ENCODE assay signal across 11 cellular contexts in the genomic region with DNA sequence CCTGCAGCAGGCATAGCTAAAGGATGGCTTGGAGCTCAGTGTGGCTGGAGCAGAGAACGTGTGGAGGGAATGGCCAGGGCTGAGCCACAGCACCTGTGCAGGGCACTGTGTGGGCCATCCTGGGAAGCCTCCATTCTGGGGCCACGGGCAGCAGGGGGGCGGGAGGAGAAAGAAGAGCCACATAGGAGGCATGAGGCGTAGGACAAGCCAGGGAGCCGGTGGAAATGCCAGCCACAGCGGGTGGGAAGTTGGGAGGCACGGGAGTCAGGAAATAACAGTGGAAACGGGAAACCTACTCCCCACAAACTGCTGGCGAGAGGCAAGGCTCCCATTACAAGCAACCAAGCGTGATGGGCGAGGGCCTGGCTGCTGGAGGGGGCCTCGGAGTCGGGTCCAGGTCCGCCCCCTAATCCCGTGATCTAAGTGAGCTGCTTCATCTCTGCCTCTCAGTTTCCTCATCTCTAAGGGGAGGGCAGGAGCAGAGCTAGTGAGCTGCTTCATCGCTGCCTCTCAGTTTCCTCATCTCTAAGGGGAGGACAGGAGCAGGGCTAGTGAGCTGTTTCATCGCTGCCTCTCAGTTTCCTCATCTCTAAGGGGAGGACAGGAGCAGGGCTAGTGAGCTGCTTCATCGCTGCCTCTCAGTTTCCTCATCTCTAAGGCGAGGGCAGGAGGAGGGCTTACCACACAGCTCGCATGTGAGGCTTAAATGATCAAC.
A peak's percentile ranks its signal among the peaks of the same experiment; 100 is the strongest.
DNase-seq lines count a peak whose midpoint lies in the region; ATAC-seq, FAIRE-seq and TF ChIP-seq lines count a peak whose summit lies in the region.
"Had no signal": no experiment of that assay in that cellular context is flagged by ENCODE, and none has a peak within 500 bp of the region (broad histone marks: within the 10 kb centered on the region; RNA-seq: fewer than 3 reads in every experiment).

No MANE protein-coding gene starts in this region.

- 49 to 58% (median 53%) methylated on average over 20 of the region's 20 CpGs for WGBS in small intestine, 3 donors

- peaks cover 3% of the 10 kb centered on the region; the same call in 1 of the 2 replicates for H3K9me3 Mint-ChIP-seq in WTC11

- H3K27ac ChIP-seq in iPS-20b (ENCODE audit: low read length) (no peak overlapping the region), small intestine (ENCODE audit: low read depth in 1 of 2, low read length in 1 of 2) (peak overlapping the region; percentile 66)

- H3K4me1 ChIP-seq in iPS-20b (ENCODE audit: insufficient read depth, low read length) (peaks cover 27% of the 10 kb centered on the region), small intestine (ENCODE audit: control insufficient read depth in 2 of 2, insufficient read depth in 1 of 2, low read depth in 1 of 2, low read length in 1 of 2) (peaks cover 0 to 6% of the 10 kb centered on the region in 2 donors)

- peak; percentile 59 for ATAC-seq in WTC11
- ATAC-seq in left colon = no peak

- peak; percentile 94 for TF ChIP-seq EP300 in Ishikawa (IDR thresholded peaks at IDR 0.05; ENCODE audit: borderline replicate concordance)

- POLR2A ChIA-PET in WTC11 (lab: Charles Lee) = no interaction called here

- H3K4me3 ChIP-seq in iPS-20b (ENCODE audit: low read length) (no peak overlapping the region), small intestine (ENCODE audit: low read depth in 1 of 2, low read length in 2 of 2) (peak overlapping the region in 1 of 2 donors; percentile 23)

- no peak for FAIRE-seq in small intestine (lab: Jason Lieb, UNC)
- FAIRE-seq: GM12891 had no signal

- H3K9me3 ChIP-seq in iPS-20b (ENCODE audit: insufficient read depth, low read depth, low read length) (no peaks in the 10 kb centered on the region), small intestine (ENCODE audit: control insufficient read depth, low read depth) (no peaks in the 10 kb centered on the region)

- H3K4me3 Mint-ChIP-seq in WTC11 = no peak overlapping the region; the same call in 1 of the 2 replicates

- H3K36me3 Mint-ChIP-seq in WTC11 = no peaks in the 10 kb centered on the region

- CTCF ChIA-PET in WTC11 (lab: Charles Lee) = interaction anchor here (0.5 to 2.1 kb wide), 6 partner anchors 28 to 243 kb away, joined by 3 to 7 read pairs (median 4); no protein-coding TSS in a partner anchor

- TF ChIP-seq RAD21 in Ishikawa (IDR thresholded peaks at IDR 0.05; ENCODE audit: low read depth) = no peak; the same call in 1 of the 2 replicates

- no peaks in the 10 kb centered on the region; the same call in 1 of the 2 replicates for H3K27me3 Mint-ChIP-seq in WTC11 (ENCODE audit: low read depth)

- peaks cover 78% of the 10 kb centered on the region for H3K4me1 Mint-ChIP-seq in WTC11

- H3K27me3 ChIP-seq in iPS-20b (ENCODE audit: insufficient read depth, low read length) = no peaks in the 10 kb centered on the region
- H3K27me3 ChIP-seq in small intestine (ENCODE audit: control insufficient read depth in 2 of 2, insufficient read depth in 2 of 2, low read length in 2 of 2) = no peaks in the 10 kb centered on the region

- TF ChIP-seq CTCF in WTC11 (IDR thresholded peaks at IDR 0.05) = no peak

- DNase-seq in WTC11 (ENCODE audit: low spot score) (peak; percentile 30), small intestine (no peak), left colon (no peak), NCI-H1436 treated with DMSO at 0.1 percent for 48 hours (lab: John Stamatoyannopoulos, UW) (no peak)
- no peak for DNase-seq in activated CD4-positive, alpha-beta T cell treated with anti-CD3 and anti-CD28 coated beads, Interleukin-2, amount 50 U/mL, for 4 hours
- DNase-seq: activated CD8-positive, alpha-beta memory T cell treated with anti-CD3 and anti-CD28 coated beads, Interleukin-2, amount 50 U/mL, for 4 hours; DMS 273 treated with DMSO at 0.1 percent for 48 hours; NCI-H1105 treated with DMSO at 0.1 percent for 48 hours had no signal

- H3K9ac ChIP-seq in iPS-20b (ENCODE audit: low read depth, low read length) = peak overlapping the region; percentile 2; the same call in 1 of the 2 replicates

- H3K27ac Mint-ChIP-seq in WTC11 = peak overlapping the region; percentile 85; the same call in 1 of the 2 replicates

- no peaks in the 10 kb centered on the region for H3K36me3 ChIP-seq in iPS-20b (ENCODE audit: insufficient read depth, low read depth, low read length)
- H3K36me3 ChIP-seq in small intestine (ENCODE audit: control insufficient read depth in 2 of 2, insufficient read depth in 2 of 2, low read length in 2 of 2) = no peaks in the 10 kb centered on the region

- intact Hi-C loops in left colon (cut with DNase I, micrococcal nuclease) = no loop called here

TF ChIP-seq in Ishikawa, 13 proteins besides CTCF, POLR2A, EP300 and RAD21:
- no peak for TF ChIP-seq CEBPB (IDR thresholded peaks at IDR 0.05)
- no peak for TF ChIP-seq TAF1 (IDR thresholded peaks at IDR 0.05; ENCODE audit: low read depth)
- TF ChIP-seq CREB1 (IDR thresholded peaks at IDR 0.05; ENCODE audit: low read depth) = no peak
- no peak for TF ChIP-seq EGR1 (IDR thresholded peaks at IDR 0.05)
- TF ChIP-seq YY1 (IDR thresholded peaks at IDR 0.05; ENCODE audit: low read depth) = peak; percentile 65; the same call in 1 of the 2 replicates
- no peak for TF ChIP-seq ZBTB7A (IDR thresholded peaks at IDR 0.05; ENCODE audit: low read depth)
- TF ChIP-seq, protein P1, sequence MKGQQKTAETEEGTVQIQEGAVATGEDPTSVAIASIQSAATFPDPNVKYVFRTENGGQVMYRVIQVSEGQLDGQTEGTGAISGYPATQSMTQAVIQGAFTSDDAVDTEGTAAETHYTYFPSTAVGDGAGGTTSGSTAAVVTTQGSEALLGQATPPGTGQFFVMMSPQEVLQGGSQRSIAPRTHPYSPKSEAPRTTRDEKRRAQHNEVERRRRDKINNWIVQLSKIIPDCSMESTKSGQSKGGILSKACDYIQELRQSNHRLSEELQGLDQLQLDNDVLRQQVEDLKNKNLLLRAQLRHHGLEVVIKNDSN (IDR thresholded peaks at IDR 0.05) = peak; percentile 46; the same call in 1 of the 2 replicates
- peak; percentile 86 for TF ChIP-seq NFIC (IDR thresholded peaks at IDR 0.05)
- peak; percentile 94 for TF ChIP-seq TEAD4 (IDR thresholded peaks at IDR 0.05)
- peak; percentile 54; the same call in 1 of the 2 replicates for TF ChIP-seq FOXM1 (IDR thresholded peaks at IDR 0.05; ENCODE audit: borderline replicate concordance, low read depth)
- peak; percentile 94 for TF ChIP-seq TCF12 (IDR thresholded peaks at IDR 0.05; ENCODE audit: low read depth)
- TF ChIP-seq, protein P2, sequence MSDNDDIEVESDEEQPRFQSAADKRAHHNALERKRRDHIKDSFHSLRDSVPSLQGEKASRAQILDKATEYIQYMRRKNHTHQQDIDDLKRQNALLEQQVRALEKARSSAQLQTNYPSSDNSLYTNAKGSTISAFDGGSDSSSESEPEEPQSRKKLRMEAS (IDR thresholded peaks at IDR 0.05) = peak; percentile 78

TF ChIP-seq in WTC11, 78 proteins besides CTCF, POLR2A, EP300 and RAD21:
- TF ChIP-seq, protein P2 (CRISPR knock-in tag; IDR thresholded peaks at IDR 0.05) = peak; percentile 14; the same call in 1 of the 2 replicates
- TF ChIP-seq, protein P3, sequence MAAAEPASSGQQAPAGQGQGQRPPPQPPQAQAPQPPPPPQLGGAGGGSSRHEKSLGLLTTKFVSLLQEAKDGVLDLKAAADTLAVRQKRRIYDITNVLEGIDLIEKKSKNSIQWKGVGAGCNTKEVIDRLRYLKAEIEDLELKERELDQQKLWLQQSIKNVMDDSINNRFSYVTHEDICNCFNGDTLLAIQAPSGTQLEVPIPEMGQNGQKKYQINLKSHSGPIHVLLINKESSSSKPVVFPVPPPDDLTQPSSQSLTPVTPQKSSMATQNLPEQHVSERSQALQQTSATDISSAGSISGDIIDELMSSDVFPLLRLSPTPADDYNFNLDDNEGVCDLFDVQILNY (CRISPR knock-in tag; IDR thresholded peaks at IDR 0.05) = no peak
- TF ChIP-seq TP53 (CRISPR knock-in tag; IDR thresholded peaks at IDR 0.05) = no peak
- TF ChIP-seq, protein P4, sequence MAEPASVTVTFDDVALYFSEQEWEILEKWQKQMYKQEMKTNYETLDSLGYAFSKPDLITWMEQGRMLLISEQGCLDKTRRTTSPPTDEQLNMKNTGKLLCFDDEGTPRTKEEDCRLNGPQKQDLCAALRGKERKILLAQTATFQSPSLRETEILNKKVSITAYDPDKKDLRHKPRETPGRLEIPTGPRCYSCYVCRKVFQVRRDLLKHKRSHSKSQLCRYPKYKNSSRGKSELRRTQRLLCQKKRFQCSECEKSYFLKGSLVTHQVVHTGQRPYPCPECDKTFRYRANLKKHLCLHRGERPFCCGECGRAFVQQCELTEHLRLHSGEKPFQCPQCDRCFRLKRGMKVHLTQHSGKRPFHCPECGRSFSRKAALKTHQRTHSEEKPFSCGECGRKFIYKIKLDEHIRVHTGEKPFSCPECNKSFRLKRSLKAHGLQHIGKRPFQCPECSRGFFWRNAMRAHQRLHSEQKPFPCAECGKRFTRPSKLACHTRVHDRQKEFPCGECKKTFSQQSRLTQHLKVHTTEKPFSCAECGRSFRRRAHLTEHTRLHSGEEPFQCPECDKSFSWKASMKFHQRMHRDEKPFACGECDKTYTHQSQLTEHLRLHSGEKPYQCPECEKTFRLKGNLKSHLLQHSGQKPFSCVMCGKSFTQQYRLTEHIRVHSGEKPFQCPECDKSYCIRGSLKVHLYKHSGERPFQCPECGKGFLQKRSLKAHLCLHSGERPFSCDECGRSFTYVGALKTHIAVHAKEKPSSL (CRISPR knock-in tag; conservative IDR thresholded peaks at IDR 0.05) = no peak
- no peak for TF ChIP-seq FOXJ3 (CRISPR knock-in tag; IDR thresholded peaks at IDR 0.05; ENCODE audit: borderline replicate concordance)
- peak; percentile 61 for TF ChIP-seq ZNF423 (CRISPR knock-in tag; IDR thresholded peaks at IDR 0.05)
- no peak for TF ChIP-seq GRHL2 (CRISPR knock-in tag; IDR thresholded peaks at IDR 0.05; ENCODE audit: insufficient replicate concordance, severe bottlenecking)
- TF ChIP-seq, protein P5, sequence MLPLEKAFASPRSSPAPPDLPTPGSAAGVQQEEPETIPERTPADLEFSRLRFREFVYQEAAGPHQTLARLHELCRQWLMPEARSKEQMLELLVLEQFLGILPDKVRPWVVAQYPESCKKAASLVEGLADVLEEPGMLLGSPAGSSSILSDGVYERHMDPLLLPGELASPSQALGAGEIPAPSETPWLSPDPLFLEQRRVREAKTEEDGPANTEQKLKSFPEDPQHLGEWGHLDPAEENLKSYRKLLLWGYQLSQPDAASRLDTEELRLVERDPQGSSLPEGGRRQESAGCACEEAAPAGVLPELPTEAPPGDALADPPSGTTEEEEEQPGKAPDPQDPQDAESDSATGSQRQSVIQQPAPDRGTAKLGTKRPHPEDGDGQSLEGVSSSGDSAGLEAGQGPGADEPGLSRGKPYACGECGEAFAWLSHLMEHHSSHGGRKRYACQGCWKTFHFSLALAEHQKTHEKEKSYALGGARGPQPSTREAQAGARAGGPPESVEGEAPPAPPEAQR (CRISPR knock-in tag; IDR thresholded peaks at IDR 0.05) = no peak
- no peak for TF ChIP-seq ZNF138 (CRISPR knock-in tag; conservative IDR thresholded peaks at IDR 0.05)
